In genomic region chr16:35186045-35186759, GRCh38 we compare ENCODE assay signal across 16 cellular contexts.
DNase-seq lines count a peak whose midpoint lies in the region; ATAC-seq and TF ChIP-seq lines count a peak whose summit lies in the region.
"Had no signal": no experiment of that assay in that cellular context is flagged by ENCODE, and none has a peak within 500 bp of the region (broad histone marks: within the 10 kb centered on the region; RNA-seq: fewer than 3 reads in every experiment).

No MANE protein-coding gene starts in this region.

- no peak overlapping the region for H3K9ac ChIP-seq in IMR-90 (ENCODE audit: low read depth, low read length)
- H3K9ac ChIP-seq in neuronal stem cell (ENCODE audit: low read depth, low read length, poor library complexity) = no peak overlapping the region
- H3K9ac ChIP-seq: GM23248 had no signal

- H3K36me3 ChIP-seq in IMR-90 (ENCODE audit: control insufficient read depth, insufficient read depth, low read length) (no peaks in the 10 kb centered on the region), neuronal stem cell (replicated peaks in 1 of 2; ENCODE audit: control insufficient read depth in 2 of 2, insufficient read depth in 2 of 2, low read length in 2 of 2) (no peaks in the 10 kb centered on the region), upper lobe of right lung (no peaks in the 10 kb centered on the region), psoas muscle (ENCODE audit: insufficient read depth in 1 of 2, low read depth in 1 of 2) (no peaks in the 10 kb centered on the region)
- H3K36me3 ChIP-seq: BE2C, HAP-1 had no signal

- H3K14ac ChIP-seq in IMR-90 (replicated peaks; ENCODE audit: low read depth, low read length) (no peak overlapping the region), neuronal stem cell (ENCODE audit: low read length) (no peak overlapping the region)

- no peaks in the 10 kb centered on the region for H3K27me3 ChIP-seq in IMR-90 (ENCODE audit: control insufficient read depth, insufficient read depth, low read length)
- H3K27me3 ChIP-seq in neuronal stem cell (ENCODE audit: control insufficient read depth in 3 of 3, insufficient read depth in 3 of 3, low read depth in 1 of 3, low read length in 3 of 3) = no peaks in the 10 kb centered on the region
- H3K27me3 ChIP-seq in upper lobe of right lung = no peaks in the 10 kb centered on the region
- H3K27me3 ChIP-seq in psoas muscle (ENCODE audit: insufficient read depth in 3 of 3, low read length in 2 of 3) = no peaks in the 10 kb centered on the region
- H3K27me3 ChIP-seq: BE2C had no signal

- H4K8ac ChIP-seq in IMR-90 (ENCODE audit: low read depth in 2 of 2, low read length in 2 of 2) (no peak overlapping the region), neuronal stem cell (ENCODE audit: low read depth, low read length) (no peak overlapping the region)

- CTCF ChIA-PET in IMR-90 (lab: Yijun Ruan, JAX) = no interaction called here

- no peak overlapping the region for H3K4me2 ChIP-seq in IMR-90 (ENCODE audit: low read depth, low read length)
- no peak overlapping the region for H3K4me2 ChIP-seq in neuronal stem cell (ENCODE audit: insufficient read depth, low read length, poor library complexity, severe bottlenecking)

- H3K27me3 Mint-ChIP-seq in glutamatergic neuron (ENCODE audit: unreplicated experiment) = peaks cover 11% of the 10 kb centered on the region
- H3K27me3 Mint-ChIP-seq: CD4-positive, CD25-positive, alpha-beta regulatory T cell had no signal

- H3K4me3 ChIP-seq in IMR-90 (ENCODE audit: insufficient read depth, low read depth, low read length) = no peak overlapping the region
- no peak overlapping the region for H3K4me3 ChIP-seq in coronary artery
- no peak overlapping the region for H3K4me3 ChIP-seq in neuronal stem cell (ENCODE audit: low read length in 2 of 2)
- no peak overlapping the region for H3K4me3 ChIP-seq in upper lobe of right lung
- H3K4me3 ChIP-seq in psoas muscle = no peak overlapping the region
- H3K4me3 ChIP-seq: GM23248, HAP-1 had no signal

- H3K79me1 ChIP-seq in IMR-90 (ENCODE audit: low read depth in 1 of 2, low read length in 2 of 2) = no peaks in the 10 kb centered on the region
- peaks cover 2% of the 10 kb centered on the region for H3K79me1 ChIP-seq in neuronal stem cell (ENCODE audit: low read depth, low read length)

- no peak for TF ChIP-seq POLR2A in IMR-90 (IDR thresholded peaks at IDR 0.05; ENCODE audit: low read depth, low read length)

- H4K91ac ChIP-seq in IMR-90 (ENCODE audit: insufficient read depth, low read depth, low read length) = no peak overlapping the region
- no peak overlapping the region for H4K91ac ChIP-seq in neuronal stem cell (ENCODE audit: low read depth, low read length, poor library complexity)

- no peak for TF ChIP-seq RAD21 in IMR-90 (IDR thresholded peaks at IDR 0.05; ENCODE audit: low read length)

- dilution Hi-C loops in IMR-90 (cut with HindIII; ENCODE audit: low sequenced_read_pairs, unreplicated experiment) = no loop called here

- POLR2A ChIA-PET in IMR-90 (lab: Charles Lee; ENCODE audit: unreplicated experiment) = no interaction called here

- DNase-seq in IMR-90 (no peak), coronary artery (ENCODE audit: low spot score) (peak; percentile 60), neuronal stem cell (ENCODE audit: low spot score) (no peak), upper lobe of right lung (no peak), glutamatergic neuron (no peak), psoas muscle (no peak)
- DNase-seq: BE2C; C1 segment of cervical spinal cord; CD4-positive, CD25-positive, alpha-beta regulatory T cell; CD8-positive, alpha-beta memory T cell; COR-L47; DMS 273 treated with DMSO at 0.1 percent for 48 hours; DMS53; GM23248 had no signal

- no peak overlapping the region for H3K4ac ChIP-seq in IMR-90 (ENCODE audit: low read depth, low read length)
- no peak overlapping the region for H3K4ac ChIP-seq in neuronal stem cell (ENCODE audit: low read length)

- in situ Hi-C loops in IMR-90 (cut with MboI; ENCODE audit: low sequenced_read_pairs) = no loop called here

- H3K9me3 ChIP-seq in IMR-90 (ENCODE audit: control insufficient read depth, insufficient read depth, low read length) = peaks cover 30% of the 10 kb centered on the region
- H3K9me3 ChIP-seq in neuronal stem cell (replicated peaks in 1 of 2; ENCODE audit: control insufficient read depth in 2 of 2, insufficient read depth in 1 of 2, low read depth in 1 of 2, low read length in 2 of 2) = peaks cover 0 to 69% of the 10 kb centered on the region in 2 donors
- no peaks in the 10 kb centered on the region for H3K9me3 ChIP-seq in upper lobe of right lung
- H3K9me3 ChIP-seq in psoas muscle = no peaks in the 10 kb centered on the region
- H3K9me3 ChIP-seq: HAP-1 had no signal

- H3K18ac ChIP-seq in IMR-90 (ENCODE audit: low read depth, low read length) (no peak overlapping the region), neuronal stem cell (ENCODE audit: low read length) (no peak overlapping the region)

- no peaks in the 10 kb centered on the region for H3K4me1 Mint-ChIP-seq in glutamatergic neuron (ENCODE audit: low read depth, unreplicated experiment)

- no peak overlapping the region for H2BK12ac ChIP-seq in neuronal stem cell (ENCODE audit: low read length)

- H3K27ac ChIP-seq in IMR-90 (ENCODE audit: insufficient read depth, low read length) (no peak overlapping the region), coronary artery (no peak overlapping the region), neuronal stem cell (replicated peaks; ENCODE audit: low read length) (no peak overlapping the region), upper lobe of right lung (no peak overlapping the region), psoas muscle (no peak overlapping the region)
- H3K27ac ChIP-seq: GM23248 had no signal

- H3K4me1 ChIP-seq in IMR-90 (ENCODE audit: control insufficient read depth, insufficient read depth, low read length) (no peaks in the 10 kb centered on the region), neuronal stem cell (ENCODE audit: control insufficient read depth in 2 of 2, insufficient read depth in 1 of 2, low read depth in 1 of 2, low read length in 2 of 2) (no peaks in the 10 kb centered on the region), upper lobe of right lung (no peaks in the 10 kb centered on the region), psoas muscle (no peaks in the 10 kb centered on the region)
- H3K4me1 ChIP-seq: BE2C, HAP-1 had no signal

- H3K27ac Mint-ChIP-seq in glutamatergic neuron (ENCODE audit: unreplicated experiment) = no peak overlapping the region
- H3K27ac Mint-ChIP-seq: CD4-positive, CD25-positive, alpha-beta regulatory T cell; CD8-positive, alpha-beta memory T cell had no signal

- no peak overlapping the region for H2BK20ac ChIP-seq in IMR-90 (ENCODE audit: low read depth, low read length)

- ATAC-seq in IMR-90 (ENCODE audit: low read depth) (no peak), upper lobe of right lung (peak; percentile 13), psoas muscle (no peak), GM21526 (IDR thresholded peaks at IDR 0.05; ENCODE audit: low FRiP score, unreplicated experiment) (no peak)

- H3K23ac ChIP-seq in IMR-90 (ENCODE audit: low read depth, low read length) (no peak overlapping the region), neuronal stem cell (ENCODE audit: low read depth, low read length, poor library complexity) (peak overlapping the region; percentile 31)

- H2AK9ac ChIP-seq in IMR-90 (replicated peaks; ENCODE audit: low read depth, low read length, poor library complexity) = no peak overlapping the region

- no peak overlapping the region for H2BK15ac ChIP-seq in IMR-90 (ENCODE audit: low read depth, low read length)
- no peak overlapping the region for H2BK15ac ChIP-seq in neuronal stem cell (ENCODE audit: low read length)

- H3K4me3 Mint-ChIP-seq in glutamatergic neuron (ENCODE audit: unreplicated experiment) = no peak overlapping the region
- H3K4me3 Mint-ChIP-seq: CD4-positive, CD25-positive, alpha-beta regulatory T cell; CD8-positive, alpha-beta memory T cell had no signal

- H2AK5ac ChIP-seq in IMR-90 (ENCODE audit: low read depth, low read length) (no peak overlapping the region), neuronal stem cell (ENCODE audit: low read depth, low read length) (no peak overlapping the region)

- H3K56ac ChIP-seq in IMR-90 (ENCODE audit: extremely low read depth, insufficient read depth, low read length) = no peak overlapping the region

- peak overlapping the region; percentile 14 for H2AFZ ChIP-seq in IMR-90 (replicated peaks; ENCODE audit: low read length, poor library complexity)
- H2AFZ ChIP-seq in neuronal stem cell (ENCODE audit: low read length) = no peak overlapping the region
- H2AFZ ChIP-seq: GM23248 had no signal

- no peak overlapping the region for H4K5ac ChIP-seq in IMR-90 (ENCODE audit: low read depth, low read length)

- H2BK120ac ChIP-seq in IMR-90 (ENCODE audit: low read depth, low read length) = no peak overlapping the region
- no peak overlapping the region for H2BK120ac ChIP-seq in neuronal stem cell (ENCODE audit: low read depth, low read length)

- H2BK5ac ChIP-seq in IMR-90 (ENCODE audit: low read depth, low read length, poor library complexity, severe bottlenecking) (no peak overlapping the region), neuronal stem cell (ENCODE audit: low read length) (no peak overlapping the region)

- TF ChIP-seq CTCF in IMR-90 (conservative IDR thresholded peaks at IDR 0.05; ENCODE audit: low read depth, low read length) (no peak), coronary artery (IDR thresholded peaks at IDR 0.05) (no peak), upper lobe of right lung (IDR thresholded peaks at IDR 0.05) (no peak), glutamatergic neuron (IDR thresholded peaks at IDR 0.05; ENCODE audit: partially characterized antibody, unreplicated experiment) (no peak), psoas muscle (IDR thresholded peaks at IDR 0.05) (no peak)

- no peaks in the 10 kb centered on the region for H3K9me1 ChIP-seq in IMR-90 (ENCODE audit: insufficient read depth, low read length)

- intact Hi-C loops in IMR-90 (cut with micrococcal nuclease) (no loop called here), upper lobe of right lung (cut with DNase I) (no loop called here), psoas muscle (cut with DNase I) (no loop called here)

- peaks cover 11% of the 10 kb centered on the region for H3K36me3 Mint-ChIP-seq in glutamatergic neuron (ENCODE audit: unreplicated experiment)
- H3K36me3 Mint-ChIP-seq: CD4-positive, CD25-positive, alpha-beta regulatory T cell had no signal

- H4K20me1 ChIP-seq in IMR-90 (ENCODE audit: insufficient read depth, low read length) = no peaks in the 10 kb centered on the region

- BruUV-seq in IMR-90 (replicated peaks; lab: Mats Ljungman, UMichigan) = no TSS peak

- peaks cover 27% of the 10 kb centered on the region for H3K9me3 Mint-ChIP-seq in glutamatergic neuron (ENCODE audit: unreplicated experiment)

TF ChIP-seq in IMR-90, 13 proteins besides CTCF, POLR2A, EP300 and RAD21 (continues in another document):
- TF ChIP-seq FOS (IDR thresholded peaks at IDR 0.05; ENCODE audit: low read depth, low read length) (no peak), SMC3 (IDR thresholded peaks at IDR 0.05; ENCODE audit: low read depth, low read length) (no peak), RFX5 (IDR thresholded peaks at IDR 0.05; ENCODE audit: low read depth, low read length) (no peak), NFE2L2 (IDR thresholded peaks at IDR 0.05; ENCODE audit: low read depth, low read length) (no peak), MAFK (IDR thresholded peaks at IDR 0.05; ENCODE audit: low read depth, low read length) (no peak), BHLHE40 (IDR thresholded peaks at IDR 0.05; ENCODE audit: low read depth, low read length) (no peak)
